ENCODE assay signal across 9 cellular contexts in genomic region chr1:154869351-154870116, GRCh38. TPM values are rescaled to one million over a fixed set of nuclear protein-coding genes. Genes with fewer than 3 reads are reported as not detected.
DNase-seq lines count a peak whose midpoint lies in the region; TF ChIP-seq lines count a peak whose summit lies in the region.
"Had no signal": no experiment of that assay in that cellular context is flagged by ENCODE, and none has a peak within 500 bp of the region (broad histone marks: within the 10 kb centered on the region; RNA-seq: fewer than 3 reads in every experiment).

No MANE protein-coding gene starts in this region.

- DNase-seq in AG20443 (ENCODE audit: low spot score) = peak; percentile 44
- DNase-seq in Jurkat, Clone E6-1 (ENCODE audit: low read depth, low spot score) = no peak
- peak; percentile 58 for DNase-seq in choroid plexus epithelial cell (ENCODE audit: low read depth)
- DNase-seq in RKO (ENCODE audit: low spot score) = no peak
- DNase-seq in effector CD4-positive, alpha-beta T cell = no peak
- no peak for DNase-seq in KG1 (lab: John Stamatoyannopoulos, UW)
- no peak for DNase-seq in stimulated activated naive CD4-positive, alpha-beta T cell treated with Interleukin-2 at 50 U/mL for 16 hours (lab: John Stamatoyannopoulos, UW)

- peaks cover 12% of the 10 kb centered on the region for H3K27me3 ChIP-seq in muscle layer of duodenum (ENCODE audit: low read depth, low read length)

- no peak for TF ChIP-seq CTCF in choroid plexus epithelial cell (conservative IDR thresholded peaks at IDR 0.05; ENCODE audit: low read depth, low read length)

- peak overlapping the region; percentile 25 for H3K4me3 ChIP-seq in Jurkat, Clone E6-1 (ENCODE audit: low read length)
- H3K4me3 ChIP-seq in choroid plexus epithelial cell (ENCODE audit: low read depth, low read length) (peak overlapping the region; percentile 42), muscle layer of duodenum (ENCODE audit: low read depth in 1 of 2, low read length in 2 of 2) (peak overlapping the region; percentile 76 to 78)

- peaks cover 4 to 26% of the 10 kb centered on the region in 2 donors for H3K4me1 ChIP-seq in muscle layer of duodenum (ENCODE audit: control insufficient read depth in 1 of 2, insufficient read depth in 2 of 2, low read length in 2 of 2)

- H3K9me3 ChIP-seq in muscle layer of duodenum (ENCODE audit: control insufficient read depth in 1 of 2, low read length in 2 of 2) = no peaks in the 10 kb centered on the region

- no peaks in the 10 kb centered on the region for H3K36me3 ChIP-seq in muscle layer of duodenum (ENCODE audit: control insufficient read depth in 1 of 2, insufficient read depth in 2 of 2, low read length in 2 of 2)

- no peak overlapping the region for H3K27ac ChIP-seq in muscle layer of duodenum (ENCODE audit: low read length)
- H3K27ac ChIP-seq: epithelial cell of prostate had no signal

RNA-seq across cellular contexts. Expression of gene KCNN3, which starts 0.5 kb away (rescaled TPM):
- not detected for polyA plus RNA-seq in Jurkat, Clone E6-1 (2012; ENCODE audit: insufficient read depth, insufficient read length)

Comparison
In these comparisons a context has a peak if more than half of its experiments do, and no peak if none do; other contexts are left out.
1. DNase-seq: peak in AG20443 (single experiment) and choroid plexus epithelial cell (single experiment); none in Jurkat, Clone E6-1 (single experiment), RKO (single experiment), effector CD4-positive, alpha-beta T cell (single experiment), KG1 (single experiment) and stimulated activated naive CD4-positive, alpha-beta T cell treated with Interleukin-2 at 50 U/mL for 16 hours (single experiment).
2. H3K4me3 ChIP-seq: peak in every context shown above with its lines; median percentile 77 in muscle layer of duodenum; 42 in choroid plexus epithelial cell; 25 in Jurkat, Clone E6-1.